20 cellular contexts compared by ENCODE assay signal in genomic region chr17:7356779-7357178, GRCh38. TPM values are rescaled to one million over a fixed set of nuclear protein-coding genes. Genes with fewer than 3 reads are reported as not detected.
A peak's percentile ranks its signal among the peaks of the same experiment; 100 is the strongest.
DNase-seq lines count a peak whose midpoint lies in the region; ATAC-seq and TF ChIP-seq lines count a peak whose summit lies in the region.
"Had no signal": no experiment of that assay in that cellular context is flagged by ENCODE, and none has a peak within 500 bp of the region (broad histone marks: within the 10 kb centered on the region; RNA-seq: fewer than 3 reads in every experiment).

No MANE protein-coding gene starts in this region.

- peaks cover 23 to 48% of the 10 kb centered on the region in 2 experiments for H3K4me1 ChIP-seq in HCT116 (ENCODE audit: control insufficient read depth in 1 of 2, insufficient read depth in 2 of 2, low read length in 2 of 2)
- peaks cover 0 to 43% (median 18%) of the 10 kb centered on the region in 3 donors for H3K4me1 ChIP-seq in gastroesophageal sphincter
- peaks cover 4% of the 10 kb centered on the region for H3K4me1 ChIP-seq in rectal smooth muscle tissue (ENCODE audit: control insufficient read depth, insufficient read depth, low read length)
- peaks cover 0 to 8% of the 10 kb centered on the region in 2 donors for H3K4me1 ChIP-seq in uterus

- TF ChIP-seq EP300 in gastroesophageal sphincter (IDR thresholded peaks at IDR 0.05): no peak

- intact Hi-C loops in HCT116 (cut with micrococcal nuclease) (loop anchor here (1.0 to 5.0 kb wide), 4 partner anchors 36 to 205 kb away; partner anchors contain the start of genes PLSCR3, SENP3 and ZBTB4), uterus (cut with DNase I; ENCODE audit: low total_unique reads) (loop anchor here (10.0 kb wide), 1 partner anchor 228 kb away; the partner anchor contains the start of gene MPDU1)

- H3K9ac ChIP-seq in HCT116 (ENCODE audit: low read length) (no peak overlapping the region), rectal smooth muscle tissue (ENCODE audit: low read length) (no peak overlapping the region)
- H3K9ac ChIP-seq: parathyroid adenoma had no signal

- peaks cover 6% of the 10 kb centered on the region; the same call in 1 of the 2 replicates for H3K79me2 ChIP-seq in HCT116 (ENCODE audit: insufficient read depth, low read length)
- H3K79me2 ChIP-seq: parathyroid adenoma had no signal

- POLR2A ChIA-PET in HCT116 (lab: Charles Lee): interaction anchor here (0.7 to 0.8 kb wide), 2 partner anchors 79 to 227 kb away, joined by 3 to 4 read pairs; partner anchors contain the start of genes MPDU1 and TMEM102

- no peaks in the 10 kb centered on the region for H3K36me3 ChIP-seq in HCT116 (ENCODE audit: control insufficient read depth in 1 of 2, insufficient read depth in 2 of 2, low read length in 2 of 2)
- H3K36me3 ChIP-seq in gastroesophageal sphincter: no peaks in the 10 kb centered on the region
- no peaks in the 10 kb centered on the region for H3K36me3 ChIP-seq in rectal smooth muscle tissue (ENCODE audit: control insufficient read depth, insufficient read depth, low read length)
- H3K36me3 ChIP-seq in uterus: no peaks in the 10 kb centered on the region
- H3K36me3 ChIP-seq: left lung, thoracic aorta had no signal

- H3K27ac ChIP-seq in HCT116 (ENCODE audit: low read depth, low read length) (no peak overlapping the region), gastroesophageal sphincter (peak overlapping the region in 3 of 4 donors; percentile 22 to 99 (median 65)), rectal smooth muscle tissue (ENCODE audit: low read depth, low read length) (peak overlapping the region; percentile 57), uterus (peak overlapping the region; percentile 34 to 57)
- H3K27ac ChIP-seq: left lung, parathyroid adenoma, thoracic aorta had no signal

- H3K4me3 ChIP-seq in HCT116 (replicated peaks in 1 of 2; ENCODE audit: low read depth in 1 of 2, low read length in 2 of 2) (no peak overlapping the region), gastroesophageal sphincter (peak overlapping the region in 1 of 2 donors; percentile 24), rectal smooth muscle tissue (ENCODE audit: low read length) (no peak overlapping the region), uterus (no peak overlapping the region)
- H3K4me3 ChIP-seq: left lung, thoracic aorta had no signal

- ATAC-seq in HCT116 (no peak), gastroesophageal sphincter (no peak)

- no peaks in the 10 kb centered on the region for H4K20me1 ChIP-seq in HCT116 (ENCODE audit: insufficient read depth)

- H3K9me3 ChIP-seq in HCT116 (ENCODE audit: control insufficient read depth in 1 of 2, insufficient read depth in 1 of 2, low read depth in 1 of 2, low read length in 2 of 2) (no peaks in the 10 kb centered on the region), gastroesophageal sphincter (no peaks in the 10 kb centered on the region), uterus (no peaks in the 10 kb centered on the region)
- H3K9me3 ChIP-seq: left lung, thoracic aorta had no signal

- no peak for TF ChIP-seq POLR2A in HCT116 (IDR thresholded peaks at IDR 0.05; ENCODE audit: borderline replicate concordance, extremely low read depth, insufficient read depth, insufficient read length)
- TF ChIP-seq POLR2A in gastroesophageal sphincter (IDR thresholded peaks at IDR 0.05): no peak
- TF ChIP-seq POLR2A in uterus (IDR thresholded peaks at IDR 0.05): no peak

- H3K9me2 ChIP-seq in HCT116 (ENCODE audit: insufficient read depth): no peaks in the 10 kb centered on the region

- 40 to 52% methylated on average over 1 to 8 of the region's 8 CpGs for WGBS in gastroesophageal sphincter (ENCODE audit: low coverage in 1 of 2), 2 donors

- no TSS peak for BruUV-seq in HCT116 (replicated peaks; lab: Mats Ljungman, UMichigan)

- RAD21 ChIA-PET in HCT116 (lab: Charles Lee; ENCODE audit: low non-redundant PET in 1 of 2, low total read pairs in 2 of 2, uncharacterized antibody in 2 of 2, unreplicated experiment in 2 of 2): interaction anchor here in 1 of 2 experiments (0.7 to 2.0 kb wide), 2 partner anchors 46 to 79 kb away, joined by 4 to 6 read pairs; partner anchors contain the start of gene TMEM102

- no peak overlapping the region for H2AFZ ChIP-seq in HCT116 (ENCODE audit: low read depth, low read length, poor library complexity, severe bottlenecking)

- TF ChIP-seq CTCF in HCT116 (IDR thresholded peaks at IDR 0.05 in 2 of 3, conservative IDR thresholded peaks at IDR 0.05 in 1 of 3; ENCODE audit: borderline replicate concordance in 1 of 3, insufficient read depth in 1 of 3, low read depth in 2 of 3, low read length in 2 of 3): no peak
- TF ChIP-seq CTCF in gastroesophageal sphincter (IDR thresholded peaks at IDR 0.05): no peak
- TF ChIP-seq CTCF in uterus (IDR thresholded peaks at IDR 0.05): no peak

- no peak for DNase-seq in HCT116 (ENCODE audit: low read depth, low spot score)
- DNase-seq in uterus: peak in 1 of 2 donors; percentile 60
- DNase-seq in islet precursor cell: no peak
- no peak for DNase-seq in mucosa of gallbladder (ENCODE audit: low spot score)
- DNase-seq in dedifferentiated amniotic fluid mesenchymal stem cell (ENCODE audit: extremely low spot score): no peak
- DNase-seq: NCI-H2227 treated with DMSO at 0.1 percent for 48 hours, SIG-M5 had no signal

- no peak for TF ChIP-seq RAD21 in HCT116 (IDR thresholded peaks at IDR 0.05; ENCODE audit: low read depth)

- CTCF ChIA-PET in HCT116 (lab: Charles Lee): interaction anchor here (0.6 to 2.9 kb wide), 8 partner anchors 14 to 204 kb away, joined by 3 to 21 read pairs (median 6); partner anchors contain the start of genes NEURL4, SENP3 and TMEM102

- H3K27me3 ChIP-seq in HCT116 (ENCODE audit: insufficient read depth, low read length): no peaks in the 10 kb centered on the region
- no peaks in the 10 kb centered on the region for H3K27me3 ChIP-seq in gastroesophageal sphincter
- H3K27me3 ChIP-seq in rectal smooth muscle tissue (ENCODE audit: control insufficient read depth, insufficient read depth, low read length): no peaks in the 10 kb centered on the region
- H3K27me3 ChIP-seq in uterus: no peaks in the 10 kb centered on the region

- peak overlapping the region; percentile 60; the same call in 1 of the 2 replicates for H3K4me2 ChIP-seq in HCT116 (ENCODE audit: low read length)

TF ChIP-seq in HCT116, 20 proteins besides CTCF, POLR2A, EP300 and RAD21:
- TF ChIP-seq ZFX (IDR thresholded peaks at IDR 0.05): no peak
- TF ChIP-seq REST (IDR thresholded peaks at IDR 0.05; ENCODE audit: low read depth): no peak

RNA-seq across cellular contexts. Expression of gene TMEM95, which starts 1.8 kb away (rescaled TPM):
- total RNA-seq in HCT116 (2021; ENCODE audit: unreplicated experiment): not detected
- polyA plus RNA-seq in HCT116 (2012): not detected in 2 replicates
- not detected for total RNA-seq in gastroesophageal sphincter
- total RNA-seq in uterus: not detected
- total RNA-seq in mucosa of gallbladder: not detected
- total RNA-seq: activated B cell treated with CpG ODN at 0.5 μM for 24 hours; activated CD8-positive, alpha-beta memory T cell treated with anti-CD3 and anti-CD28 coated beads, Interleukin-2, amount 10 ng/mL, durations not matched to agents 7 days and 5 days; glomerular endothelial cell; H4; HT-29; left lung; M059J; natural killer cell treated with Interleukin-12 subunit alpha and Interleukin-12 subunit beta and Interleukin-15 and Interleukin-18, amount 100 ng/mL, for 72 hours; right cardiac atrium; thoracic aorta had no signal
- polyA plus RNA-seq: right cardiac atrium had no signal

RNA-seq across cellular contexts. Expression of gene KCTD11, which starts 4.8 kb away (rescaled TPM):
- total RNA-seq in HCT116 (2021; ENCODE audit: unreplicated experiment): 5.4 TPM
- 8.4 and 10.3 TPM in 2 replicates for polyA plus RNA-seq in HCT116 (2012)
- 10 to 100 TPM in 2 of 4 donors, 1 to 10 TPM in 2; 8.8 to 16.9 (median 10.3) TPM for total RNA-seq in gastroesophageal sphincter
- 10 to 100 TPM in 1 of 4 donors, 1 to 10 TPM in 3; 2.6 to 14.7 (median 7.2) TPM for total RNA-seq in uterus
- 15.3 TPM for total RNA-seq in mucosa of gallbladder

RNA-seq across cellular contexts. Expression of gene ACAP1, which starts 20.4 kb away (rescaled TPM):
- total RNA-seq in HCT116 (2021; ENCODE audit: unreplicated experiment) (8.8 TPM), gastroesophageal sphincter (1 to 10 TPM; 2.0 to 4.6 (median 3.5) TPM), uterus (10 to 100 TPM in 1 of 4 donors, 1 to 10 TPM in 2, under 1 TPM in 1; 0.29 to 11.2 (median 1.7) TPM), mucosa of gallbladder (24.2 TPM)
- 22.2 and 28.1 TPM in 2 replicates for polyA plus RNA-seq in HCT116 (2012)
- total RNA-seq: glomerular endothelial cell, HT-29, M059J had no signal

RNA-seq across cellular contexts. Expression of gene TNK1, which starts 24.1 kb away (rescaled TPM):
- total RNA-seq in HCT116 (2021; ENCODE audit: unreplicated experiment): 16.8 TPM
- polyA plus RNA-seq in HCT116 (2012): 12.5 and 14.4 TPM in 2 replicates
- 1 to 10 TPM; 2.0 to 4.4 (median 3.5) TPM for total RNA-seq in gastroesophageal sphincter
- total RNA-seq in uterus: 1 to 10 TPM in 3 of 4 donors, under 1 TPM in 1; 0.26 to 9.2 (median 1.8) TPM
- total RNA-seq in mucosa of gallbladder: 11.7 TPM
- total RNA-seq: H4 had no signal

RNA-seq across cellular contexts. Expression of gene NEURL4, which starts 27.6 kb away (rescaled TPM):
- total RNA-seq in HCT116 (2021; ENCODE audit: unreplicated experiment) (56.9 TPM), gastroesophageal sphincter (10 to 100 TPM; 12.0 to 30.4 (median 14.9) TPM), uterus (10 to 100 TPM; 12.4 to 64.7 (median 34.1) TPM), mucosa of gallbladder (50.3 TPM)
- 33.9 and 34.0 TPM in 2 replicates for polyA plus RNA-seq in HCT116 (2012)
